ENCODE assay signal across 8 cellular contexts in the genomic region with DNA sequence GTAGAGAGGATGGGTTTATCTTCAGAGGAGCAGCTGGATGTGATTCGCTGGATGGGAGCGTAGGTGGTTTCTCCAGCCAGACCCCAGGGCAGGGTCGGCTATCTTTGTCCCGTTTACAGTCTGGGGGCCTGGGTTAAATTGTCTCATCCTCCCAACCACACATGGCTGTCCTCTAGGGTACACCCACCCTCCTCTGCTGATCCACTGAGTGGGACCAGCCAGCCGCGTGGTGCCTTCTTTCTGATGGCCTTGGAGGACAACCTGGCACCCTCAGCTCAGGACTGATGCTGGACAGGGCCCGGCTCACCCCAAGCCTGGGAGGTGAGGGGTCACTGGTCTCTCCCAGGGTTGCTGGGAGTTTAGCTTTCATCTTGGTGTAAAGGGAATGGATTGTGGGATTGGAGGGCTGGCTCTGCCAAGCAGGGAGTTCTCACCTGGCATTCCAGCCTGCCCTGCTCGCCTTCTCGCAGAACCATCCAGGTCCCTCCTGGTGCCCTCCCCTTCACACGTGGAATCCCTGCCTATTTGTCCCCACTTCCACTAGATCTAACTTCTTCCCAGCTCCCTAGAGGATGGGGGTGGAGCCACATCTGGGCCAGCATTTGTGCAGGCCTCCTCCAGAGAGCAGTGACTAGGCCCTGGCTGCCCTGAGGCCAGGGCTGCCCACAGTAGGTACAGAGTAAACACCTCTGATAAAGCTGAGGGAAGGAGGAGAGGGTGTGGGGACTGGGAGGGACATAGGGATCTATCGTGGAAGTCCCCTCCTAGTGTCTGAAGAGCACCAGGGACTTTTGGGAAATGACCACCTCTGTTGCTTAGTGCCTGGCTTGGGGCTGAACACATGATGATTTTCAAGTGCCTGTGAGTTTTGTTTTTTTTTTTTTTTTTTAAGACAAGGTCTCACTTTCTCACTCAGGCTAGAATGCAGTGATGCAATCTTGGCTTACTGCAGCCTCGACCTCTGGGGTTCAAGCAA. TPM values are rescaled to one million over a fixed set of nuclear protein-coding genes. Genes with fewer than 3 reads are reported as not detected.
DNase-seq lines count a peak whose midpoint lies in the region; ATAC-seq and TF ChIP-seq lines count a peak whose summit lies in the region.

No MANE protein-coding gene starts in this region.

- no peak for TF ChIP-seq CTCF in mammary epithelial cell (conservative IDR thresholded peaks at IDR 0.05 in 1 of 2, IDR thresholded peaks at IDR 0.05 in 1 of 2; ENCODE audit: extremely low read depth in 1 of 2, insufficient read depth in 1 of 2, low read depth in 1 of 2, low read length in 2 of 2)

- ATAC-seq in HG02840 (IDR thresholded peaks at IDR 0.05; ENCODE audit: low FRiP score, unreplicated experiment), result no peak

- intact Hi-C loops in mammary epithelial cell (cut with micrococcal nuclease), result no loop called here

- peak overlapping the region; percentile 94 for H3K4me2 ChIP-seq in BLaER1
- peak overlapping the region; percentile 88 for H3K4me2 ChIP-seq in mammary epithelial cell (ENCODE audit: insufficient read depth, low read depth, low read length)

- H3K79me2 ChIP-seq in mammary epithelial cell (ENCODE audit: insufficient read depth, low read length), result peaks cover 65% of the 10 kb centered on the region

- 39% methylated on average over 10 of the region's 12 CpGs for WGBS in mammary epithelial cell (ENCODE audit: low coverage, missing lambda C conversion rate)

- CTCF ChIA-PET in mammary epithelial cell (lab: Charles Lee; ENCODE audit: low non-redundant PET), result interaction anchor here (0.5 kb wide), 1 partner anchor 23 kb away, joined by 3 read pairs; no protein-coding TSS in a partner anchor

- in situ Hi-C loops in mammary epithelial cell (cut with MboI; ENCODE audit: low sequenced_read_pairs in 2 of 2), result no loop called here

- H2AFZ ChIP-seq in mammary epithelial cell (ENCODE audit: low read depth, low read length), result peak overlapping the region; percentile 47

- no TSS peak for BruUV-seq in mammary epithelial cell (replicated peaks; lab: Mats Ljungman, UMichigan)

- H3K4me1 ChIP-seq in BLaER1, result peaks cover 49% of the 10 kb centered on the region
- peaks cover 43% of the 10 kb centered on the region for H3K4me1 ChIP-seq in HUES6 (ENCODE audit: control insufficient read depth, insufficient read depth, low read length)
- peaks cover 34% of the 10 kb centered on the region for H3K4me1 ChIP-seq in mammary epithelial cell (ENCODE audit: insufficient read depth, low read length)
- peaks cover 52 to 57% of the 10 kb centered on the region in 2 donors for H3K4me1 ChIP-seq in mucosa of rectum (ENCODE audit: control insufficient read depth in 2 of 2, insufficient read depth in 2 of 2, low read length in 2 of 2)

- peak overlapping the region; percentile 81 for H3K9ac ChIP-seq in BLaER1
- H3K9ac ChIP-seq in HUES6 (ENCODE audit: low read length), result no peak overlapping the region
- peak overlapping the region; percentile 94 for H3K9ac ChIP-seq in mammary epithelial cell (ENCODE audit: insufficient read depth, low read length)
- H3K9ac ChIP-seq in mucosa of rectum (ENCODE audit: low read depth in 1 of 2, low read length in 2 of 2), result peak overlapping the region; percentile 94 to 99

- no peak overlapping the region for H3K27ac ChIP-seq in BLaER1
- no peak overlapping the region for H3K27ac ChIP-seq in HUES6 (ENCODE audit: low read depth, low read length)
- peak overlapping the region; percentile 75 for H3K27ac ChIP-seq in mammary epithelial cell (ENCODE audit: insufficient read depth, low read depth, low read length)
- peak overlapping the region; percentile 97 to 99 for H3K27ac ChIP-seq in mucosa of rectum (ENCODE audit: low read depth in 2 of 2, low read length in 2 of 2)

- H3K4me3 ChIP-seq in BLaER1, result peak overlapping the region; percentile 90
- H3K4me3 ChIP-seq in HUES6 (ENCODE audit: low read depth, low read length), result peak overlapping the region; percentile 90
- H3K4me3 ChIP-seq in mammary epithelial cell (replicated peaks in 1 of 3; ENCODE audit: insufficient read depth in 1 of 3, low read depth in 2 of 3, low read length in 3 of 3), result peak overlapping the region; percentile 61 to 83 (median 80)
- peak overlapping the region; percentile 81 to 87 for H3K4me3 ChIP-seq in mucosa of rectum (ENCODE audit: low read length in 2 of 2)

- H3K36me3 ChIP-seq in BLaER1, result peaks cover 28% of the 10 kb centered on the region
- H3K36me3 ChIP-seq in HUES6 (ENCODE audit: control insufficient read depth, insufficient read depth, low read length), result peaks cover 2% of the 10 kb centered on the region; the same call in 1 of the 2 replicates
- H3K36me3 ChIP-seq in mammary epithelial cell (ENCODE audit: insufficient read depth, low read length), result peaks cover 8% of the 10 kb centered on the region
- H3K36me3 ChIP-seq in mucosa of rectum (ENCODE audit: control insufficient read depth in 2 of 2, insufficient read depth in 2 of 2, low read length in 2 of 2), result peaks cover 3 to 5% of the 10 kb centered on the region in 2 donors

- DNase-seq in mammary epithelial cell, result peak; percentile 76
- DNase-seq in NCI-H524 (lab: John Stamatoyannopoulos, UW), result no peak
- no peak for DNase-seq in GM19240 (ENCODE audit: insufficient read length, low spot score)
- DNase-seq in stimulated activated naive CD4-positive, alpha-beta T cell treated with Interleukin-2 at 50 U/mL for 16 hours (lab: John Stamatoyannopoulos, UW), result no peak

- H3K27me3 ChIP-seq in BLaER1 (no peaks in the 10 kb centered on the region), HUES6 (ENCODE audit: control insufficient read depth, insufficient read depth, low read length) (peaks cover 31% of the 10 kb centered on the region; the same call in 1 of the 2 replicates), mammary epithelial cell (ENCODE audit: insufficient read depth, low read length) (no peaks in the 10 kb centered on the region), mucosa of rectum (ENCODE audit: control insufficient read depth in 2 of 2, insufficient read depth in 2 of 2, low read length in 2 of 2) (no peaks in the 10 kb centered on the region)

- H3K9me3 ChIP-seq in BLaER1, result no peaks in the 10 kb centered on the region
- no peaks in the 10 kb centered on the region for H3K9me3 ChIP-seq in HUES6 (ENCODE audit: control insufficient read depth, insufficient read depth, low read depth, low read length)
- no peaks in the 10 kb centered on the region for H3K9me3 ChIP-seq in mammary epithelial cell (replicated peaks; ENCODE audit: insufficient read depth, low read length)
- no peaks in the 10 kb centered on the region for H3K9me3 ChIP-seq in mucosa of rectum (ENCODE audit: control insufficient read depth in 2 of 2, low read length in 2 of 2)

- H4K20me1 ChIP-seq in BLaER1, result peaks cover 60% of the 10 kb centered on the region
- peaks cover 3% of the 10 kb centered on the region for H4K20me1 ChIP-seq in mammary epithelial cell (ENCODE audit: insufficient read depth, low read length)

- dilution Hi-C loops in mammary epithelial cell (cut with HindIII; ENCODE audit: low sequenced_read_pairs), result no loop called here

RNA-seq across cellular contexts. Expression of a gene that starts 1.6 kb away (rescaled TPM):
- 100 to 1,000 TPM; 125 to 155 TPM for total RNA-seq in mammary epithelial cell
- polyA plus RNA-seq in mammary epithelial cell, result 106 TPM
- polyA minus RNA-seq in mammary epithelial cell, result 270 TPM

RNA-seq across cellular contexts. Expression of a gene that starts 42.7 kb away (rescaled TPM):
- 10 to 100 TPM; 41.0 to 70.6 TPM for total RNA-seq in mammary epithelial cell
- 62.0 TPM for polyA plus RNA-seq in mammary epithelial cell
- polyA minus RNA-seq in mammary epithelial cell, result 81.7 TPM

Comparison
In these comparisons a context has a peak if more than half of its experiments do, and no peak if none do; other contexts are left out.
1. H3K27ac ChIP-seq: peak in mammary epithelial cell (single experiment) and mucosa of rectum (2 of 2); none in BLaER1 (single experiment) and HUES6 (single experiment).
2. Peak in every context shown above with its lines, with median percentiles within 50 percentile points of each other: H3K4me3 ChIP-seq.